ENCODE assay signal across 28 cellular contexts in the genomic region with DNA sequence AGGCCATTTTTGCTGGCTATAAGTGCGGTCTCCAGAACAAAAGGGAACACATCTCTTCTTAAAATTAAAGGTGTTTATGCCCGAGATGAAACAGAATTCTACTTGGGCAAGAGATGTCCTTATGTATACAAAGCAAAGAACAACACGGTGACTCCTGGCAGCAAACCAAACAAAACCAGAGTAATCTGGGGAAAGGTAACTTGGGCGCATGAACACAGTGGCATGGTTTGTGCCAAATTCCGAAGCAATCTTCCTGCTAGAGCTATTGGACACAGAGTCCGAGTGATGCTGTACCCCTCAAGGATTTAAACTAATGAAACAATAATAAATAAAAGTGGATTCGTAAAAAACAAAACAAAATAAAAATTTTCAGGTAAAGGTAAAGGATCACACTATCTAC. TPM values are rescaled to one million over a fixed set of nuclear protein-coding genes. Genes with fewer than 3 reads are reported as not detected.
"Had no signal": no experiment of that assay in that cellular context is flagged by ENCODE, and none has a peak within 500 bp of the region (broad histone marks: within the 10 kb centered on the region; RNA-seq: fewer than 3 reads in every experiment).

No MANE protein-coding gene starts in this region.

- H3K4me3 ChIP-seq: adrenal gland, MG63, SJCRH30 had no signal

- H3K36me3 ChIP-seq: adrenal gland, MG63, SJCRH30 had no signal

- H3K4me1 Mint-ChIP-seq: activated CD4-positive, alpha-beta memory T cell treated with anti-CD3 and anti-CD28 coated beads, Interleukin-2, amount 10 ng/mL, durations not matched to agents 7 days and 5 days; activated naive CD4-positive, alpha-beta T cell treated with anti-CD3 and anti-CD28 coated beads, Interleukin-2, amount 10 ng/mL, durations not matched to agents 7 days and 5 days; activated naive CD8-positive, alpha-beta T cell treated with anti-CD3 and anti-CD28 coated beads, Interleukin-2, amount 10 ng/mL, durations not matched to agents 7 days and 5 days had no signal

- H3K9me3 Mint-ChIP-seq: activated CD4-positive, alpha-beta memory T cell treated with anti-CD3 and anti-CD28 coated beads, Interleukin-2, amount 10 ng/mL, durations not matched to agents 7 days and 5 days; activated naive CD8-positive, alpha-beta T cell treated with anti-CD3 and anti-CD28 coated beads, Interleukin-2, amount 10 ng/mL, durations not matched to agents 7 days and 5 days; activated T-cell treated with anti-CD3 and anti-CD28 coated beads, Interleukin-2, amount 50 U/mL, for 72 hours; activated T-helper 2 cell treated with anti-CD3 and anti-CD28 coated beads, Interferon-gamma antibody, Interleukin-2, Interleukin-4, amounts not matched to agents 10 μg/mL and 5 μg/mL and 100 μg/mL, durations not matched to agents 14 hours and 24 hours and 36 hours had no signal

- DNase-seq: activated CD4-positive, alpha-beta memory T cell treated with anti-CD3 and anti-CD28 coated beads, Interleukin-2, amount 10 ng/mL, durations not matched to agents 7 days and 5 days; activated CD4-positive, alpha-beta T cell treated with anti-CD3 and anti-CD28 coated beads, Interleukin-2, amount 50 U/mL, for 1 hour; activated CD4-positive, CD25-positive, alpha-beta regulatory T cell; activated gamma-delta T cell treated with Interleukin-2 at 50 U/mL for 16 hours; activated naive CD4-positive, alpha-beta T cell treated with anti-CD3 and anti-CD28 coated beads, Interleukin-2, amount 10 ng/mL, durations not matched to agents 7 days and 5 days; activated naive CD8-positive, alpha-beta T cell treated with anti-CD3 and anti-CD28 coated beads, Interleukin-2, amount 10 ng/mL, durations not matched to agents 7 days and 5 days; activated T-cell treated with anti-CD3 and anti-CD28 coated beads, Interleukin-2, amount 50 U/mL, for 72 hours; adrenal gland; anterior cingulate cortex; MG63; MV-4-11; NCI-H1092 treated with DMSO at 0.1 percent for 48 hours; NCI-H1417 treated with DMSO at 0.1 percent for 48 hours; NCI-H1694; NCI-H2029; NCI-H2107; NCI-H2171 treated with DMSO at 0.1 percent for 48 hours; NCI-H226; NCI-H526; NCI-H774; SJCRH30; SK-N-SH; T-helper 1 cell had no signal

- H3K4me2 ChIP-seq: KMS-11, SK-N-SH had no signal

- ATAC-seq: activated T-cell treated with anti-CD3 and anti-CD28 coated beads, Interleukin-2, amount 50 U/mL, for 72 hours had no signal

- H3K9me3 ChIP-seq: adrenal gland, MG63, SJCRH30, SK-N-SH had no signal

- H3K27me3 ChIP-seq: adrenal gland, MG63, SJCRH30 had no signal

- H3K27me3 Mint-ChIP-seq: activated CD4-positive, alpha-beta memory T cell treated with anti-CD3 and anti-CD28 coated beads, Interleukin-2, amount 10 ng/mL, durations not matched to agents 7 days and 5 days; activated naive CD4-positive, alpha-beta T cell treated with anti-CD3 and anti-CD28 coated beads, Interleukin-2, amount 10 ng/mL, durations not matched to agents 7 days and 5 days; activated naive CD8-positive, alpha-beta T cell treated with anti-CD3 and anti-CD28 coated beads, Interleukin-2, amount 10 ng/mL, durations not matched to agents 7 days and 5 days had no signal

- H3K27ac ChIP-seq: adrenal gland, KMS-11, SJCRH30, VCaP had no signal

- H3K4me3 Mint-ChIP-seq: activated CD4-positive, alpha-beta memory T cell treated with anti-CD3 and anti-CD28 coated beads, Interleukin-2, amount 10 ng/mL, durations not matched to agents 7 days and 5 days; activated naive CD4-positive, alpha-beta T cell treated with anti-CD3 and anti-CD28 coated beads, Interleukin-2, amount 10 ng/mL, durations not matched to agents 7 days and 5 days; activated naive CD8-positive, alpha-beta T cell treated with anti-CD3 and anti-CD28 coated beads, Interleukin-2, amount 10 ng/mL, durations not matched to agents 7 days and 5 days; activated T-cell treated with anti-CD3 and anti-CD28 coated beads, Interleukin-2, amount 50 U/mL, for 72 hours had no signal

- H3K4me1 ChIP-seq: adrenal gland, SJCRH30 had no signal

- H3K27ac Mint-ChIP-seq: activated CD4-positive, alpha-beta memory T cell treated with anti-CD3 and anti-CD28 coated beads, Interleukin-2, amount 10 ng/mL, durations not matched to agents 7 days and 5 days; activated naive CD4-positive, alpha-beta T cell treated with anti-CD3 and anti-CD28 coated beads, Interleukin-2, amount 10 ng/mL, durations not matched to agents 7 days and 5 days; activated naive CD8-positive, alpha-beta T cell treated with anti-CD3 and anti-CD28 coated beads, Interleukin-2, amount 10 ng/mL, durations not matched to agents 7 days and 5 days; activated T-cell treated with anti-CD3 and anti-CD28 coated beads, Interleukin-2, amount 50 U/mL, for 72 hours; activated T-helper 2 cell treated with anti-CD3 and anti-CD28 coated beads, Interferon-gamma antibody, Interleukin-2, Interleukin-4, amounts not matched to agents 10 μg/mL and 5 μg/mL and 100 μg/mL, durations not matched to agents 14 hours and 24 hours and 36 hours had no signal

- H3K36me3 Mint-ChIP-seq: activated naive CD4-positive, alpha-beta T cell treated with anti-CD3 and anti-CD28 coated beads, Interleukin-2, amount 10 ng/mL, durations not matched to agents 7 days and 5 days; activated naive CD8-positive, alpha-beta T cell treated with anti-CD3 and anti-CD28 coated beads, Interleukin-2, amount 10 ng/mL, durations not matched to agents 7 days and 5 days had no signal

- H3K9ac ChIP-seq: KMS-11, SK-N-SH had no signal

RNA-seq across cellular contexts. Expression of a gene that starts 33.4 kb away (rescaled TPM):
- total RNA-seq: activated CD4-positive, alpha-beta memory T cell treated with anti-CD3 and anti-CD28 coated beads, Interleukin-2, amount 10 ng/mL, durations not matched to agents 7 days and 5 days; activated T-helper 2 cell treated with anti-CD3 and anti-CD28 coated beads, Interferon-gamma antibody, Interleukin-2, Interleukin-4, amounts not matched to agents 10 μg/mL and 5 μg/mL and 100 μg/mL, durations not matched to agents 14 hours and 24 hours and 36 hours; OCI-LY7; RPMI7951 had no signal
